Comparison of ENCODE assay signal across 8 cellular contexts in the genomic region with DNA sequence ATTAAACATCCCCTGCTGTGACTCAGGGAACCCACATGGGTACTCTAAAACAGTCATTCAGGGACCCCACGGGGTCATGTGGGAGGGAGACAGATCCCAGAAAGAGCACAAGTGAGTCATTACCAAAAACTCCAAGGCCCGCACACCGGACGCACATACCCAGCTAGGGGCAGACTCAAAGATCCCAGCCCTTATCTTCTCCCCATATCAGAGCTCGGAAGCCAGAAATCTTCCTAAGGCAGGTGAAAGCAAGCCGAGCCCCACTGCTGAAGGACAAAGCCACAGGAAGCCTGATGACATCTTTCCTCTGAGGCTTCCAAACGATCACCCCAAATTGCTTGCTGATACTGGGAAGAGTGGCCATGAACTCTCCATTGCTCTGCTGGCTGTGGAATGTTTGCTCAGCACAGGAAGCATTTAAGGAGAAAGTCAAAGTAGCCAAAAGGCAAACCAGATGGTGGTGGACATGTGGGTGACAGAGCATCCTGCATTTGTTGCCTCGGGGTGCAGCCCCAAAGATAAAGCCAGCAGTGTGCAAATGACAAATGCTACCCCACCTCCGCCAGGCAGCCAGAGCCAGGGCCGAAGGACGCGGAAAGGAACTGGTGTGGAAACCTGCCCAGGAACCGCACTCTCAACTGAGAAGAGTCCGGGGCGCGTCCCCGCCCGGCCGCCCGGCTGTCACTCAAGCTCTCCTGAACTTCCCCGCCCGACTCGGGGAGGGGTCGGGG. TPM values are rescaled to one million over a fixed set of nuclear protein-coding genes. Genes with fewer than 3 reads are reported as not detected.
A peak's percentile ranks its signal among the peaks of the same experiment; 100 is the strongest.
DNase-seq lines count a peak whose midpoint lies in the region; ATAC-seq and TF ChIP-seq lines count a peak whose summit lies in the region.

No MANE protein-coding gene starts in this region.

- H3K4me3 ChIP-seq in SU-DHL-6 (ENCODE audit: insufficient read depth, low read length, poor library complexity, severe bottlenecking) = peak overlapping the region; percentile 69
- H3K4me3 ChIP-seq in adipocyte (ENCODE audit: low read length) = peak overlapping the region; percentile 83
- H3K4me3 ChIP-seq in upper lobe of left lung = peak overlapping the region; percentile 59 to 93 (median 72)

- H3K9ac ChIP-seq in SU-DHL-6 (ENCODE audit: low read length) = peak overlapping the region; percentile 76
- H3K9ac ChIP-seq in adipocyte (ENCODE audit: low read length) = peak overlapping the region; percentile 87

- no peaks in the 10 kb centered on the region for H3K27me3 ChIP-seq in SU-DHL-6 (ENCODE audit: low read length)
- H3K27me3 ChIP-seq in adipocyte (replicated peaks; ENCODE audit: control insufficient read depth, insufficient read depth, low read length) = no peaks in the 10 kb centered on the region
- H3K27me3 ChIP-seq in upper lobe of left lung = no peaks in the 10 kb centered on the region

- peak overlapping the region; percentile 79 for H3K4me2 ChIP-seq in SU-DHL-6 (ENCODE audit: low read depth, low read length, poor library complexity, severe bottlenecking)

- intact Hi-C loops in cardiac septum (cut with DNase I) = loop anchor here (1.0 kb wide), 1 partner anchor 17 kb away; a partner anchor contains a TSS
- intact Hi-C loops in posterior cingulate gyrus (cut with DNase I) = loop anchor here (1.0 kb wide), 1 partner anchor 18 kb away; no protein-coding TSS in a partner anchor

- H3K27ac ChIP-seq in SU-DHL-6 (ENCODE audit: low read depth, low read length) (peak overlapping the region; percentile 57), upper lobe of left lung (peak overlapping the region; percentile 93 to 98 (median 96))

- TF ChIP-seq EP300 in upper lobe of left lung (IDR thresholded peaks at IDR 0.05) = no peak

- TF ChIP-seq POLR2A in upper lobe of left lung (IDR thresholded peaks at IDR 0.05) = peak in 1 of 4 donors; percentile 17

- H2AFZ ChIP-seq in SU-DHL-6 (ENCODE audit: low read depth, low read length, severe bottlenecking) = no peak overlapping the region

- H3K9me3 ChIP-seq in SU-DHL-6 (ENCODE audit: insufficient read depth, low read length) (no peaks in the 10 kb centered on the region), adipocyte (ENCODE audit: control insufficient read depth, low read length) (no peaks in the 10 kb centered on the region), upper lobe of left lung (no peaks in the 10 kb centered on the region)

- peaks cover 29% of the 10 kb centered on the region for H3K79me2 ChIP-seq in SU-DHL-6 (ENCODE audit: insufficient read depth, low read length)

- H3K9me2 ChIP-seq in SU-DHL-6 (replicated peaks; ENCODE audit: insufficient read depth, low read length) = no peaks in the 10 kb centered on the region

- DNase-seq in Daoy (ENCODE audit: low read depth) = peak; percentile 92
- peak; percentile 71 for DNase-seq in HuH-7.5 (ENCODE audit: low spot score)
- DNase-seq in adipocyte (ENCODE audit: low read depth) = peak; percentile 86
- DNase-seq in cardiac septum (ENCODE audit: low spot score) = peak; percentile 91
- peak; percentile 41 to 94 (median 58) for DNase-seq in posterior cingulate gyrus
- DNase-seq in upper lobe of left lung = peak; percentile 94

- no peaks in the 10 kb centered on the region for H4K20me1 ChIP-seq in SU-DHL-6 (ENCODE audit: low read depth, low read length)

- TF ChIP-seq CTCF in SU-DHL-6 (IDR thresholded peaks at IDR 0.05; ENCODE audit: insufficient read depth, low read length, poor library complexity, severe bottlenecking) (no peak), upper lobe of left lung (IDR thresholded peaks at IDR 0.05) (no peak)

- ATAC-seq in GM21529 (IDR thresholded peaks at IDR 0.05; ENCODE audit: unreplicated experiment) = peak; percentile 43
- ATAC-seq in upper lobe of left lung (ENCODE audit: low FRiP score in 2 of 2) = peak; percentile 55 to 72

- H3K4me1 ChIP-seq in adipocyte (ENCODE audit: control insufficient read depth, insufficient read depth, low read length) (peaks cover 31% of the 10 kb centered on the region), upper lobe of left lung (peaks cover 12 to 34% (median 30%) of the 10 kb centered on the region in 4 donors)

- no peaks in the 10 kb centered on the region for H3F3A ChIP-seq in SU-DHL-6 (ENCODE audit: insufficient read depth)

- 1 to 3% methylated on average over 7 to 21 of the region's 24 CpGs for WGBS in upper lobe of left lung, 2 donors

- H3K36me3 ChIP-seq in SU-DHL-6 (ENCODE audit: low read length) (no peaks in the 10 kb centered on the region), adipocyte (ENCODE audit: control insufficient read depth, insufficient read depth, low read length, severe bottlenecking) (peaks cover 11% of the 10 kb centered on the region), upper lobe of left lung (peaks cover 8 to 24% (median 16%) of the 10 kb centered on the region in 4 donors)

RNA-seq across cellular contexts. Expression of a gene that starts 0.8 kb away (rescaled TPM):
- 20.1 and 25.8 TPM in 2 replicates for total RNA-seq in Daoy (2014; rRNA removed; shearing (Covaris generic))
- total RNA-seq in cardiac septum = 77.6 TPM
- total RNA-seq in upper lobe of left lung = 10 to 100 TPM; 63.9 to 83.0 (median 69.9) TPM

RNA-seq across cellular contexts. Expression of a gene that starts 6.5 kb away (rescaled TPM):
- total RNA-seq in Daoy (2014; rRNA removed; shearing (Covaris generic)) = 0.24 and 4.9 TPM in 2 replicates
- total RNA-seq in cardiac septum = 4.6 TPM
- total RNA-seq in upper lobe of left lung = 10 to 100 TPM in 4 of 6 donors, 1 to 10 TPM in 2; 9.1 to 45.1 (median 23.1) TPM

RNA-seq across cellular contexts. Expression of a gene that starts 17.2 kb away (rescaled TPM):
- 318 and 380 TPM in 2 replicates for total RNA-seq in Daoy (2014; rRNA removed; shearing (Covaris generic))
- total RNA-seq in cardiac septum = 992 TPM
- total RNA-seq in upper lobe of left lung = 100 to 1,000 TPM in 5 of 6 donors, 10 to 100 TPM in 1; 97.4 to 237 (median 177) TPM

RNA-seq across cellular contexts. Expression of a gene that starts 50.3 kb away (rescaled TPM):
- 0.33 and 0.46 TPM in 2 replicates for total RNA-seq in Daoy (2014; rRNA removed; shearing (Covaris generic))
- total RNA-seq in cardiac septum (1.2 TPM), upper lobe of left lung (10 to 100 TPM in 3 of 6 donors, 1 to 10 TPM in 3; 6.4 to 88.0 (median 11.3) TPM)

Comparison
In these comparisons a context has a peak if more than half of its experiments do, and no peak if none do; other contexts are left out.
1. Peak in every context shown above with its lines: DNase-seq, ATAC-seq, H3K4me3 ChIP-seq and H3K27ac ChIP-seq.